1 cellular context compared by ENCODE assay signal in the genomic region with DNA sequence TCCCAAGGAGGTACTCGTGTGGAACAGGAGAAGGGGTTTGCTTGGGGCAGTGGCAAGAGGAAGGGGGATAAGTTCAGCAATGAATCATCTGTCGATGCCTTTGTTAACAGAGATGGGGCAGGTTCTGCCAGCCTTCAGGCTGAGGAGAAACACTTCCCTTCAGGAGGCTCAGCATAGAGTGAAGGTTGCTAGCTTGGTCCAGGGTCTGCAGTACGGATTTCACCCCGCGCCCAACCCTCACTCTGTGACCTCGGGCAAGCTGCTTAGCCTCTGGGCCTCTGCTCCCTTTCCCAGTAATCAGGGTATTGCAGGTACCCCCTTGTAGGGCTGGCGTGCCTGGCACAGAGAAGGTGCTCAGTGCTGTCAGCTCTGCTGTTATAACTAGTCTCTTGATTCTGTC.
TF ChIP-seq lines count a peak whose summit lies in the region.

No MANE protein-coding gene starts in this region.

TF ChIP-seq in HepG2, 621 proteins besides CTCF, POLR2A, EP300 and RAD21:
- no peak for TF ChIP-seq ZNF317 (CRISPR knock-in tag; IDR thresholded peaks at IDR 0.05)
- no peak for TF ChIP-seq ZNF10 (CRISPR knock-in tag; IDR thresholded peaks at IDR 0.05; ENCODE audit: borderline replicate concordance, low read depth)
- TF ChIP-seq ZBTB1 (CRISPR knock-in tag; IDR thresholded peaks at IDR 0.05; ENCODE audit: borderline replicate concordance) = no peak
- TF ChIP-seq HNRNPUL1 (IDR thresholded peaks at IDR 0.05; ENCODE audit: low read depth, low read length) = no peak
- TF ChIP-seq BCL6 (CRISPR knock-in tag; IDR thresholded peaks at IDR 0.05) = no peak
- no peak for TF ChIP-seq REXO4 (CRISPR knock-in tag; IDR thresholded peaks at IDR 0.05; ENCODE audit: borderline replicate concordance)
- no peak for TF ChIP-seq RARG (CRISPR knock-in tag; IDR thresholded peaks at IDR 0.05; ENCODE audit: low read depth)
- TF ChIP-seq CBX1 (IDR thresholded peaks at IDR 0.05; ENCODE audit: low read depth) = no peak
- TF ChIP-seq ZSCAN29 (CRISPR knock-in tag; conservative IDR thresholded peaks at IDR 0.05) = no peak
- no peak for TF ChIP-seq ETV5 (CRISPR knock-in tag; IDR thresholded peaks at IDR 0.05; ENCODE audit: borderline replicate concordance)
- TF ChIP-seq ZNF75D (CRISPR knock-in tag; IDR thresholded peaks at IDR 0.05; ENCODE audit: borderline replicate concordance) = no peak
- no peak for TF ChIP-seq ZIK1 (CRISPR knock-in tag; IDR thresholded peaks at IDR 0.05; ENCODE audit: borderline replicate concordance, low read depth)
- TF ChIP-seq, protein P1, sequence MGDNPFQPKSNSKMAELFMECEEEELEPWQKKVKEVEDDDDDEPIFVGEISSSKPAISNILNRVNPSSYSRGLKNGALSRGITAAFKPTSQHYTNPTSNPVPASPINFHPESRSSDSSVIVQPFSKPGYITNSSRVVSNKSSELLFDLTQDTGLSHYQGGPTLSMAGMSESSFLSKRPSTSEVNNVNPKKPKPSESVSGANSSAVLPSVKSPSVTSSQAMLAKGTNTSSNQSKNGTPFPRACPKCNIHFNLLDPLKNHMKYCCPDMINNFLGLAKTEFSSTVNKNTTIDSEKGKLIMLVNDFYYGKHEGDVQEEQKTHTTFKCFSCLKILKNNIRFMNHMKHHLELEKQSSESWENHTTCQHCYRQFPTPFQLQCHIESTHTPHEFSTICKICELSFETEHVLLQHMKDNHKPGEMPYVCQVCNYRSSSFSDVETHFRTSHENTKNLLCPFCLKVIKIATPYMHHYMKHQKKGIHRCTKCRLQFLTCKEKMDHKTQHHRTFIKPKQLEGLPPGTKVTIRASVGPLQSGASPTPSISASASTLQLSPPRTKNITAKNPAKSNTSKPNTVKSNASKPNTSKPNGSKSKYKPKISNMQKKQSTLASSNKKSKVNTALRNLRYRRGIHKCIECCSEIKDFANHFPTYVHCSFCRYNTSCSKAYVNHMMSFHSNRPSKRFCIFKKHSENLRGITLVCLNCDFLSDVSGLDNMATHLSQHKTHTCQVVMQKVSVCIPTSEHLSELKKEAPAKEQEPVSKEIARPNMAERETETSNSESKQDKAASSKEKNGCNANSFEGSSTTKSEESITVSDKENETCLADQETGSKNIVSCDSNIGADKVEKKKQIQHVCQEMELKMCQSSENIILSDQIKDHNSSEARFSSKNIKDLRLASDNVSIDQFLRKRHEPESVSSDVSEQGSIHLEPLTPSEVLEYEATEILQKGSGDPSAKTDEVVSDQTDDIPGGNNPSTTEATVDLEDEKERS (CRISPR knock-in tag; IDR thresholded peaks at IDR 0.05) = no peak
- TF ChIP-seq PAWR (CRISPR knock-in tag; IDR thresholded peaks at IDR 0.05; ENCODE audit: borderline replicate concordance) = no peak
- TF ChIP-seq, protein P2, sequence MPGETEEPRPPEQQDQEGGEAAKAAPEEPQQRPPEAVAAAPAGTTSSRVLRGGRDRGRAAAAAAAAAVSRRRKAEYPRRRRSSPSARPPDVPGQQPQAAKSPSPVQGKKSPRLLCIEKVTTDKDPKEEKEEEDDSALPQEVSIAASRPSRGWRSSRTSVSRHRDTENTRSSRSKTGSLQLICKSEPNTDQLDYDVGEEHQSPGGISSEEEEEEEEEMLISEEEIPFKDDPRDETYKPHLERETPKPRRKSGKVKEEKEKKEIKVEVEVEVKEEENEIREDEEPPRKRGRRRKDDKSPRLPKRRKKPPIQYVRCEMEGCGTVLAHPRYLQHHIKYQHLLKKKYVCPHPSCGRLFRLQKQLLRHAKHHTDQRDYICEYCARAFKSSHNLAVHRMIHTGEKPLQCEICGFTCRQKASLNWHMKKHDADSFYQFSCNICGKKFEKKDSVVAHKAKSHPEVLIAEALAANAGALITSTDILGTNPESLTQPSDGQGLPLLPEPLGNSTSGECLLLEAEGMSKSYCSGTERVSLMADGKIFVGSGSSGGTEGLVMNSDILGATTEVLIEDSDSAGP (CRISPR knock-in tag; IDR thresholded peaks at IDR 0.05; ENCODE audit: borderline replicate concordance) = no peak
- no peak for TF ChIP-seq ATF7-NPFF (CRISPR knock-in tag; IDR thresholded peaks at IDR 0.05; ENCODE audit: low read depth)
- no peak for TF ChIP-seq ZNF737 (CRISPR knock-in tag; IDR thresholded peaks at IDR 0.05; ENCODE audit: borderline replicate concordance)
